ENCODE assay signal across 8 cellular contexts in genomic region chr2:9800975-9801723, GRCh38. TPM values are rescaled to one million over a fixed set of nuclear protein-coding genes. Genes with fewer than 3 reads are reported as not detected.
DNase-seq lines count a peak whose midpoint lies in the region; ATAC-seq and TF ChIP-seq lines count a peak whose summit lies in the region.

No MANE protein-coding gene starts in this region.

- H3K27ac ChIP-seq in BLaER1 treated with 17β-estradiol and CSF1 and Interleukin-3, amounts not matched to agents 10 nM and 100 nM = peak overlapping the region in 10 of 11 experiments; percentile 30 to 82 (median 69); a peak in 17 of 22 replicates
- H3K27ac ChIP-seq in mesendoderm (ENCODE audit: low read depth, low read length) = peak overlapping the region; percentile 17
- peak overlapping the region; percentile 48 to 60 for H3K27ac ChIP-seq in uterus

- TF ChIP-seq POLR2A in uterus (IDR thresholded peaks at IDR 0.05) = no peak

- H2AK5ac ChIP-seq in mesendoderm (ENCODE audit: low read length) = no peak overlapping the region

- 0 out of 22 replicates have a peak, but pooled peaks cover 0 to 3% (median 0%) of the 10 kb centered on the region in 11 experiments for H3K9me3 ChIP-seq in BLaER1 treated with 17β-estradiol and CSF1 and Interleukin-3, amounts not matched to agents 10 nM and 100 nM (replicated peaks in 1 of 11)
- no peaks in the 10 kb centered on the region for H3K9me3 ChIP-seq in uterus

- no peaks in the 10 kb centered on the region for H3K79me1 ChIP-seq in mesendoderm (ENCODE audit: low read length)

- TF ChIP-seq CTCF in uterus (IDR thresholded peaks at IDR 0.05) = no peak

- H4K20me1 ChIP-seq in BLaER1 treated with 17β-estradiol and CSF1 and Interleukin-3, amounts not matched to agents 10 nM and 100 nM = no peaks in the 10 kb centered on the region

- H3K79me2 ChIP-seq in mesendoderm (ENCODE audit: control insufficient read depth, insufficient read depth, low read length) = no peaks in the 10 kb centered on the region

- DNase-seq in NCI-H226 (peak; percentile 48), mesendoderm (peak; percentile 42), uterus (no peak), NCI-H748 (lab: John Stamatoyannopoulos, UW; ENCODE audit: unreplicated experiment) (no peak), SHP77 treated with DMSO at 0.1 percent for 48 hours (lab: John Stamatoyannopoulos, UW) (no peak)
- DNase-seq in activated gamma-delta T cell treated with anti-CD3 and anti-CD28 coated beads, Interleukin-2, amount 50 U/mL, for 16 hours (ENCODE audit: low read depth) = peak; percentile 26

- H4K5ac ChIP-seq in mesendoderm (ENCODE audit: low read length) = no peak overlapping the region

- H3K36me3 ChIP-seq in BLaER1 treated with 17β-estradiol and CSF1 and Interleukin-3, amounts not matched to agents 10 nM and 100 nM = no peaks in the 10 kb centered on the region
- H3K36me3 ChIP-seq in mesendoderm (ENCODE audit: control insufficient read depth, insufficient read depth, low read length) = no peaks in the 10 kb centered on the region
- no peaks in the 10 kb centered on the region for H3K36me3 ChIP-seq in uterus

- no peak overlapping the region for H3K23ac ChIP-seq in mesendoderm (ENCODE audit: low read length)

- H4K8ac ChIP-seq in mesendoderm (ENCODE audit: low read depth, low read length) = no peak overlapping the region

- H3K4ac ChIP-seq in mesendoderm (ENCODE audit: low read depth, low read length) = peak overlapping the region; percentile 0

- peaks cover 68 to 77% (median 70%) of the 10 kb centered on the region in 10 experiments for H3K4me1 ChIP-seq in BLaER1 treated with 17β-estradiol and CSF1 and Interleukin-3, amounts not matched to agents 10 nM and 100 nM
- H3K4me1 ChIP-seq in mesendoderm (ENCODE audit: control insufficient read depth, low read depth, low read length) (peaks cover 3% of the 10 kb centered on the region), uterus (no peaks in the 10 kb centered on the region)

- H2BK15ac ChIP-seq in mesendoderm (replicated peaks; ENCODE audit: low read depth) = no peak overlapping the region

- H3K27me3 ChIP-seq in BLaER1 treated with 17β-estradiol and CSF1 and Interleukin-3, amounts not matched to agents 10 nM and 100 nM = no peaks in the 10 kb centered on the region
- H3K27me3 ChIP-seq in mesendoderm (ENCODE audit: insufficient read depth, low read length, poor library complexity) (no peaks in the 10 kb centered on the region), uterus (no peaks in the 10 kb centered on the region)

- no peak for ATAC-seq in HG02870 (IDR thresholded peaks at IDR 0.05; ENCODE audit: unreplicated experiment)

- no peak overlapping the region for H3K18ac ChIP-seq in mesendoderm (ENCODE audit: low read length)

- peak overlapping the region in 10 of 11 experiments; percentile 12 to 73 (median 60); a peak in 14 of 22 replicates for H3K9ac ChIP-seq in BLaER1 treated with 17β-estradiol and CSF1 and Interleukin-3, amounts not matched to agents 10 nM and 100 nM
- no peak overlapping the region for H3K9ac ChIP-seq in mesendoderm (ENCODE audit: low read length)

- intact Hi-C loops in uterus (cut with DNase I; ENCODE audit: low total_unique reads) = no loop called here

- WGBS in mesendoderm (ENCODE audit: extremely low coverage, insufficient coverage, low lambda C conversion rate) = no CpG with 5 or more reads among the region's 25 CpGs

- no peak overlapping the region for H2BK5ac ChIP-seq in mesendoderm (ENCODE audit: low read length)

- H2BK120ac ChIP-seq in mesendoderm (ENCODE audit: low read depth, low read length) = no peak overlapping the region

- peak overlapping the region; percentile 50 for H3K56ac ChIP-seq in mesendoderm (ENCODE audit: low read length)

- H3K4me3 ChIP-seq in BLaER1 treated with 17β-estradiol and CSF1 and Interleukin-3, amounts not matched to agents 10 nM and 100 nM = peak overlapping the region in 6 of 10 experiments; percentile 0 to 54 (median 18); a peak in 5 of 20 replicates
- no peak overlapping the region for H3K4me3 ChIP-seq in mesendoderm (ENCODE audit: low read length)
- H3K4me3 ChIP-seq in uterus = no peak overlapping the region

- peak overlapping the region; percentile 88 to 96 (median 93) for H3K4me2 ChIP-seq in BLaER1 treated with 17β-estradiol and CSF1 and Interleukin-3, amounts not matched to agents 10 nM and 100 nM
- H3K4me2 ChIP-seq in mesendoderm (ENCODE audit: low read length) = no peak overlapping the region

RNA-seq across cellular contexts. Expression of gene TAF1B, which starts 42.1 kb away (rescaled TPM):
- polyA plus RNA-seq in mesendoderm (2013, experiment 1 of 2) = 26.0 TPM
- 25.3 TPM for polyA plus RNA-seq in mesendoderm (2013, experiment 2 of 2)
- total RNA-seq in uterus = 10 to 100 TPM in 2 of 4 donors, 1 to 10 TPM in 2; 5.1 to 53.6 (median 19.0) TPM

Comparison
In these comparisons a context has a peak if more than half of its experiments do, and no peak if none do; other contexts are left out.
1. H3K27ac ChIP-seq: peak in every context shown above with its lines; median percentile 69 in BLaER1 treated with 17β-estradiol and CSF1 and Interleukin-3, amounts not matched to agents 10 nM and 100 nM; 54 in uterus; 17 in mesendoderm.
2. H3K4me3 ChIP-seq: peak in BLaER1 treated with 17β-estradiol and CSF1 and Interleukin-3, amounts not matched to agents 10 nM and 100 nM (6 of 10); none in mesendoderm (single experiment) and uterus (0 of 2).
3. DNase-seq: peak in NCI-H226 (single experiment), activated gamma-delta T cell treated with anti-CD3 and anti-CD28 coated beads, Interleukin-2, amount 50 U/mL, for 16 hours (single experiment) and mesendoderm (single experiment); none in uterus (0 of 2), NCI-H748 (single experiment) and SHP77 treated with DMSO at 0.1 percent for 48 hours (single experiment).